Comparison of ENCODE assay signal across 9 cellular contexts in the genomic region with DNA sequence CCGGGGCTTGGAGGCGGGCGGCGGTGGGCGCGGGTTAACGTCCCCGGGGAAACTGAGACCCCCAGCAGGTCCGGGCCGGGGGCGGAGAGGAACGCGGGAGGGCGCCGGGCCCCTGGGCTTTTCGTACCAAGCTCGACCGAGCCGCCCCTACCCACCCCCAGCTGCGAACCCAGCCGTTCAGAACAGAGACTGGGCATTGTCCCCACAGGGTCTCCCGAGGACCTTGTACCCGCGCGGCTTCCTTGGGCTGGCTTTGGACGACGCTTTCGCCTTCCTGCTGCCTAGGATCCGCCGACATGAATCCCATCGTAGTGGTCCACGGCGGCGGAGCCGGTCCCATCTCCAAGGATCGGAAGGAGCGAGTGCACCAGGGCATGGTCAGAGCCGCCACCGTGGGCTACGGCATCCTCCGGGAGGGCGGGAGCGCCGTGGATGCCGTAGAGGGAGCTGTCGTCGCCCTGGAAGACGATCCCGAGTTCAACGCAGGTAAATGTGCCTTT. TPM values are rescaled to one million over a fixed set of nuclear protein-coding genes. Genes with fewer than 3 reads are reported as not detected.
DNase-seq lines count a peak whose midpoint lies in the region; ATAC-seq and TF ChIP-seq lines count a peak whose summit lies in the region.
"Had no signal": no experiment of that assay in that cellular context is flagged by ENCODE, and none has a peak within 500 bp of the region (broad histone marks: within the 10 kb centered on the region; RNA-seq: fewer than 3 reads in every experiment).

No MANE protein-coding gene starts in this region.

- ATAC-seq in psoas muscle: peak; percentile 53 to 71 (median 63)

- H3K4me1 ChIP-seq in right atrium auricular region (peaks cover 0 to 19% of the 10 kb centered on the region in 2 donors), psoas muscle (peaks cover 7% of the 10 kb centered on the region)

- peaks cover 18% of the 10 kb centered on the region for H3K4me1 Mint-ChIP-seq in activated naive CD8-positive, alpha-beta T cell treated with anti-CD3 and anti-CD28 coated beads for 36 hours

- no peaks in the 10 kb centered on the region for H3K9me3 ChIP-seq in right atrium auricular region
- no peaks in the 10 kb centered on the region for H3K9me3 ChIP-seq in psoas muscle

- H3K4me3 Mint-ChIP-seq in activated naive CD8-positive, alpha-beta T cell treated with anti-CD3 and anti-CD28 coated beads for 36 hours: peak overlapping the region; percentile 85

- TF ChIP-seq CTCF in NB4 (IDR thresholded peaks at IDR 0.05; ENCODE audit: low read depth, low read length) (no peak), right atrium auricular region (IDR thresholded peaks at IDR 0.05) (no peak), psoas muscle (IDR thresholded peaks at IDR 0.05) (no peak), GM10266 (IDR thresholded peaks at IDR 0.05; ENCODE audit: control insufficient read depth, insufficient read depth, low read depth, missing control alignments) (no peak)

- no peak overlapping the region for H3K27ac Mint-ChIP-seq in activated naive CD8-positive, alpha-beta T cell treated with anti-CD3 and anti-CD28 coated beads for 36 hours

- H3K27ac ChIP-seq in right atrium auricular region: peak overlapping the region; percentile 48 to 49
- H3K27ac ChIP-seq in psoas muscle: peak overlapping the region; percentile 73

- H3K27me3 Mint-ChIP-seq in activated naive CD8-positive, alpha-beta T cell treated with anti-CD3 and anti-CD28 coated beads for 36 hours: no peaks in the 10 kb centered on the region

- H3K4me3 ChIP-seq in NB4 (ENCODE audit: low read depth, low read length) (peak overlapping the region; percentile 56), right atrium auricular region (peak overlapping the region; percentile 72), psoas muscle (peak overlapping the region; percentile 78)

- no peaks in the 10 kb centered on the region for H3K36me3 ChIP-seq in right atrium auricular region
- H3K36me3 ChIP-seq in psoas muscle (ENCODE audit: insufficient read depth in 1 of 2, low read depth in 1 of 2): peaks cover 0 to 14% of the 10 kb centered on the region in 2 donors

- no peak for TF ChIP-seq POLR2A in NB4 (IDR thresholded peaks at IDR 0.05; ENCODE audit: extremely low read depth, insufficient read length)

- 1 to 2% (median 2%) methylated on average over 36 to 50 of the region's 50 CpGs for WGBS in psoas muscle, 3 donors

- H3K27me3 ChIP-seq in right atrium auricular region: no peaks in the 10 kb centered on the region
- H3K27me3 ChIP-seq in psoas muscle (ENCODE audit: insufficient read depth in 3 of 3, low read length in 2 of 3): no peaks in the 10 kb centered on the region

- no peaks in the 10 kb centered on the region for H3K36me3 Mint-ChIP-seq in activated naive CD8-positive, alpha-beta T cell treated with anti-CD3 and anti-CD28 coated beads for 36 hours

- intact Hi-C loops in psoas muscle (cut with DNase I): no loop called here

- DNase-seq in NCI-H2107 treated with DMSO at 0.1 percent for 48 hours (lab: John Stamatoyannopoulos, UW; ENCODE audit: unreplicated experiment) (peak; percentile 49), NCI-H2107 (lab: John Stamatoyannopoulos, UW) (no peak), NB4 (ENCODE audit: low read depth) (no peak), right atrium auricular region (ENCODE audit: low spot score) (no peak), psoas muscle (peak in 1 of 2 donors; percentile 55), GM10266 (ENCODE audit: extremely low spot score) (no peak), NAMALWA (ENCODE audit: low spot score) (no peak)
- no peak for DNase-seq in activated naive CD8-positive, alpha-beta T cell treated with anti-CD3 and anti-CD28 coated beads for 36 hours
- DNase-seq: DND-41 had no signal

- no peaks in the 10 kb centered on the region for H3K9me3 Mint-ChIP-seq in activated naive CD8-positive, alpha-beta T cell treated with anti-CD3 and anti-CD28 coated beads for 36 hours

RNA-seq across cellular contexts. Expression of a gene that starts 0.5 kb away (rescaled TPM):
- 10 to 100 TPM; 11.1 to 11.9 TPM for total RNA-seq in activated naive CD8-positive, alpha-beta T cell treated with anti-CD3 and anti-CD28 coated beads for 36 hours
- 1 to 10 TPM in 1 of 2 donors, under 1 TPM in 1; 0.74 to 7.0 TPM for total RNA-seq in right atrium auricular region
- total RNA-seq in psoas muscle: 10 to 100 TPM in 1 of 4 donors, 1 to 10 TPM in 3; 2.2 to 15.0 (median 6.0) TPM
- polyA plus RNA-seq in psoas muscle: 1 to 10 TPM; 3.1 to 5.5 (median 3.6) TPM

RNA-seq across cellular contexts. Expression of a gene that starts 38.9 kb away (rescaled TPM):
- not detected for total RNA-seq in activated naive CD8-positive, alpha-beta T cell treated with anti-CD3 and anti-CD28 coated beads for 36 hours
- not detected for total RNA-seq in right atrium auricular region
- not detected for total RNA-seq in psoas muscle
- not detected for polyA plus RNA-seq in psoas muscle
